In genomic region chr15:80418892-80419537, GRCh38 we compare ENCODE assay signal across 8 cellular contexts. TPM values are rescaled to one million over a fixed set of nuclear protein-coding genes. Genes with fewer than 3 reads are reported as not detected.
DNase-seq lines count a peak whose midpoint lies in the region; ATAC-seq and TF ChIP-seq lines count a peak whose summit lies in the region.

No MANE protein-coding gene starts in this region.

- H3K27me3 ChIP-seq in H7 (ENCODE audit: control insufficient read depth, insufficient read depth, low read length), result no peaks in the 10 kb centered on the region
- H3K27me3 ChIP-seq in esophagus squamous epithelium, result no peaks in the 10 kb centered on the region
- H3K27me3 ChIP-seq in effector memory CD4-positive, alpha-beta T cell (replicated peaks; ENCODE audit: control insufficient read depth, insufficient read depth, low read length, poor library complexity, severe bottlenecking), result no peaks in the 10 kb centered on the region

- H3K36me3 ChIP-seq in H7 (replicated peaks; ENCODE audit: control insufficient read depth, insufficient read depth, low read length) (no peaks in the 10 kb centered on the region), esophagus squamous epithelium (no peaks in the 10 kb centered on the region)
- H3K36me3 ChIP-seq in effector memory CD4-positive, alpha-beta T cell (ENCODE audit: control insufficient read depth, insufficient read depth, low read length), result no peaks in the 10 kb centered on the region

- no peaks in the 10 kb centered on the region for H3K9me3 Mint-ChIP-seq in progenitor cell of endocrine pancreas (ENCODE audit: low read depth)
- H3K9me3 Mint-ChIP-seq in activated T-cell treated with anti-CD3 and anti-CD28 coated beads, Interleukin-2, amount 50 U/mL, for 4 hours, result no peaks in the 10 kb centered on the region

- no peak for ATAC-seq in GM18511 (IDR thresholded peaks at IDR 0.05; ENCODE audit: unreplicated experiment)
- ATAC-seq in activated T-cell treated with anti-CD3 and anti-CD28 coated beads, Interleukin-2, amount 50 U/mL, for 4 hours, result no peak

- TF ChIP-seq CTCF in C4-2B (conservative IDR thresholded peaks at IDR 0.05), result peak; percentile 89
- TF ChIP-seq CTCF in esophagus squamous epithelium (IDR thresholded peaks at IDR 0.05), result peak in 5 of 6 experiments; percentile 30 to 63 (median 41)
- peak; percentile 66 for TF ChIP-seq CTCF in progenitor cell of endocrine pancreas (IDR thresholded peaks at IDR 0.05; ENCODE audit: unreplicated experiment)

- H3K36me3 Mint-ChIP-seq in progenitor cell of endocrine pancreas (ENCODE audit: insufficient read depth), result peaks cover 2% of the 10 kb centered on the region
- H3K36me3 Mint-ChIP-seq in activated T-cell treated with anti-CD3 and anti-CD28 coated beads, Interleukin-2, amount 50 U/mL, for 4 hours (ENCODE audit: insufficient read depth), result no peaks in the 10 kb centered on the region

- H3K4me3 ChIP-seq in H7 (ENCODE audit: insufficient read depth, low read depth, low read length) (no peak overlapping the region), esophagus squamous epithelium (no peak overlapping the region)
- no peak overlapping the region for H3K4me3 ChIP-seq in effector memory CD4-positive, alpha-beta T cell (ENCODE audit: insufficient read depth, low read depth, low read length, poor library complexity, severe bottlenecking)

- DNase-seq in H7 (peak; percentile 56), RPMI7951 (ENCODE audit: low read depth) (peak; percentile 61), esophagus squamous epithelium (lab: John Stamatoyannopoulos, UW) (no peak), progenitor cell of endocrine pancreas (ENCODE audit: low spot score, unreplicated experiment) (no peak)
- no peak for DNase-seq in activated T-cell treated with anti-CD3 and anti-CD28 coated beads, Interleukin-2, amount 50 U/mL, for 4 hours
- DNase-seq in effector memory CD4-positive, alpha-beta T cell, result no peak

- H3K9me3 ChIP-seq in esophagus squamous epithelium, result no peaks in the 10 kb centered on the region
- H3K9me3 ChIP-seq in effector memory CD4-positive, alpha-beta T cell (ENCODE audit: control insufficient read depth, low read length), result no peaks in the 10 kb centered on the region

- WGBS in esophagus squamous epithelium, 2 donors, result 56 to 72% methylated on average over 9 to 10 of the region's 10 CpGs

- intact Hi-C loops in esophagus squamous epithelium (cut with DNase I), result no loop called here

- H3K4me1 Mint-ChIP-seq in progenitor cell of endocrine pancreas (ENCODE audit: low read depth), result peaks cover 11% of the 10 kb centered on the region
- H3K4me1 Mint-ChIP-seq in activated T-cell treated with anti-CD3 and anti-CD28 coated beads, Interleukin-2, amount 50 U/mL, for 4 hours (ENCODE audit: low read depth), result no peaks in the 10 kb centered on the region

- no peak for TF ChIP-seq POLR2A in esophagus squamous epithelium (IDR thresholded peaks at IDR 0.05)

- no peaks in the 10 kb centered on the region for H3K27me3 Mint-ChIP-seq in progenitor cell of endocrine pancreas
- peaks cover 11% of the 10 kb centered on the region for H3K27me3 Mint-ChIP-seq in activated T-cell treated with anti-CD3 and anti-CD28 coated beads, Interleukin-2, amount 50 U/mL, for 4 hours (ENCODE audit: low read depth)

- H3K27ac Mint-ChIP-seq in progenitor cell of endocrine pancreas, result no peak overlapping the region

- H3K27ac ChIP-seq in C4-2B (no peak overlapping the region), esophagus squamous epithelium (no peak overlapping the region)
- no peak overlapping the region for H3K27ac ChIP-seq in effector memory CD4-positive, alpha-beta T cell (ENCODE audit: insufficient read depth, low read length, poor library complexity, severe bottlenecking)

- H3K4me3 Mint-ChIP-seq in progenitor cell of endocrine pancreas (ENCODE audit: low read depth), result no peak overlapping the region
- no peak overlapping the region for H3K4me3 Mint-ChIP-seq in activated T-cell treated with anti-CD3 and anti-CD28 coated beads, Interleukin-2, amount 50 U/mL, for 4 hours

- peaks cover 0 to 10% (median 0%) of the 10 kb centered on the region in 3 donors for H3K4me1 ChIP-seq in esophagus squamous epithelium
- no peaks in the 10 kb centered on the region for H3K4me1 ChIP-seq in effector memory CD4-positive, alpha-beta T cell (ENCODE audit: control insufficient read depth, insufficient read depth, low read length, poor library complexity, severe bottlenecking)

RNA-seq across cellular contexts. Expression of gene ARNT2, which starts 14.8 kb away (rescaled TPM):
- 1.5 and 3.1 TPM in 2 replicates for total RNA-seq in H7 (2014; rRNA removed; shearing (Covaris generic))
- total RNA-seq in RPMI7951 (2014; rRNA removed; shearing (Covaris generic)), result 1.5 and 2.3 TPM in 2 replicates
- 1 to 10 TPM in 2 of 4 donors, under 1 TPM in 2; 0.15 to 5.7 (median 1.7) TPM for total RNA-seq in esophagus squamous epithelium
- total RNA-seq in progenitor cell of endocrine pancreas, result 37.3 and 38.9 TPM in 2 replicates
- under 1 TPM in 2 of 3 donors, not detected in 1; 0.11 to 0.15 TPM for total RNA-seq in activated T-cell treated with anti-CD3 and anti-CD28 coated beads, Interleukin-2, amount 50 U/mL, for 4 hours

Comparison
In these comparisons a context has a peak if more than half of its experiments do, and no peak if none do; other contexts are left out.
1. DNase-seq: peak in H7 (single experiment) and RPMI7951 (single experiment); none in esophagus squamous epithelium (single experiment), progenitor cell of endocrine pancreas (single experiment), activated T-cell treated with anti-CD3 and anti-CD28 coated beads, Interleukin-2, amount 50 U/mL, for 4 hours (single experiment) and effector memory CD4-positive, alpha-beta T cell (0 of 3).
2. Peak in every context shown above with its lines, with median percentiles within 50 percentile points of each other: CTCF ChIP-seq.